ENCODE assay signal across 9 cellular contexts in genomic region chr16:12228607-12229499, GRCh38.
DNase-seq lines count a peak whose midpoint lies in the region; ATAC-seq and TF ChIP-seq lines count a peak whose summit lies in the region.
"Had no signal": no experiment of that assay in that cellular context is flagged by ENCODE, and none has a peak within 500 bp of the region (broad histone marks: within the 10 kb centered on the region; RNA-seq: fewer than 3 reads in every experiment).

No MANE protein-coding gene starts in this region.

- no peaks in the 10 kb centered on the region for H3K36me3 Mint-ChIP-seq in activated CD4-positive, alpha-beta T cell treated with anti-CD3 and anti-CD28 coated beads, Interleukin-2, amount 10 ng/mL, durations not matched to agents 24 days and 14 days (ENCODE audit: low read depth)

- DNase-seq in AG08396 (ENCODE audit: low spot score) (peak; percentile 50), GM10266 (ENCODE audit: extremely low spot score) (peak; percentile 41), NCI-H2029 (lab: John Stamatoyannopoulos, UW) (peak; percentile 14), foreskin keratinocyte (peak; percentile 14 to 38), osteoblast (ENCODE audit: insufficient read length, low spot score, missing footprints) (peak; percentile 85)
- DNase-seq in activated CD4-positive, alpha-beta T cell treated with anti-CD3 and anti-CD28 coated beads, Interleukin-2, amount 10 ng/mL, durations not matched to agents 24 days and 14 days, result peak; percentile 64

- H3K4me1 Mint-ChIP-seq in activated CD4-positive, alpha-beta T cell treated with anti-CD3 and anti-CD28 coated beads, Interleukin-2, amount 10 ng/mL, durations not matched to agents 24 days and 14 days, result peaks cover 3% of the 10 kb centered on the region

- TF ChIP-seq CTCF in GM10266 (IDR thresholded peaks at IDR 0.05; ENCODE audit: control insufficient read depth, insufficient read depth, low read depth, missing control alignments) (peak; percentile 67), foreskin keratinocyte (conservative IDR thresholded peaks at IDR 0.05) (peak; percentile 79), osteoblast (IDR thresholded peaks at IDR 0.05; ENCODE audit: extremely low read depth, low read depth, low read length) (peak; percentile 85)

- H3K4me3 ChIP-seq in osteoblast (ENCODE audit: insufficient read depth, low read length), result no peak overlapping the region

- no peaks in the 10 kb centered on the region for H3K36me3 ChIP-seq in osteoblast (ENCODE audit: insufficient read depth, low read length)

- H3K9me3 Mint-ChIP-seq in activated CD4-positive, alpha-beta T cell treated with anti-CD3 and anti-CD28 coated beads, Interleukin-2, amount 10 ng/mL, durations not matched to agents 24 days and 14 days, result no peaks in the 10 kb centered on the region
- H3K9me3 Mint-ChIP-seq: naive thymus-derived CD8-positive, alpha-beta T cell had no signal

- H3K27me3 ChIP-seq in foreskin keratinocyte, result no peaks in the 10 kb centered on the region
- H3K27me3 ChIP-seq in osteoblast (ENCODE audit: insufficient read depth, low read length), result no peaks in the 10 kb centered on the region

- H3K9me3 ChIP-seq in osteoblast (ENCODE audit: low read depth, low read length), result no peaks in the 10 kb centered on the region

- intact Hi-C loops in activated CD4-positive, alpha-beta T cell treated with anti-CD3 and anti-CD28 coated beads, Interleukin-2, amount 10 ng/mL, durations not matched to agents 24 days and 14 days (cut with micrococcal nuclease), result no loop called here

- no peak overlapping the region for H3K27ac ChIP-seq in foreskin keratinocyte
- no peak overlapping the region for H3K27ac ChIP-seq in osteoblast (ENCODE audit: low read depth, low read length)

- H3K4me1 ChIP-seq in foreskin keratinocyte (peaks cover 3% of the 10 kb centered on the region), osteoblast (ENCODE audit: insufficient read depth, low read length) (peaks cover 19% of the 10 kb centered on the region)

- no peak overlapping the region for H3K4me3 Mint-ChIP-seq in activated CD4-positive, alpha-beta T cell treated with anti-CD3 and anti-CD28 coated beads, Interleukin-2, amount 10 ng/mL, durations not matched to agents 24 days and 14 days
- H3K4me3 Mint-ChIP-seq: naive thymus-derived CD8-positive, alpha-beta T cell had no signal

- ATAC-seq in foreskin keratinocyte (peak; percentile 87), GM19324 (IDR thresholded peaks at IDR 0.05; ENCODE audit: low FRiP score, unreplicated experiment) (no peak), HG02852 (IDR thresholded peaks at IDR 0.05; ENCODE audit: unreplicated experiment) (no peak)

- no peaks in the 10 kb centered on the region for H4K20me1 ChIP-seq in osteoblast (ENCODE audit: insufficient read depth, low read length)

- H2AFZ ChIP-seq in osteoblast (ENCODE audit: low read length), result no peak overlapping the region

- no peaks in the 10 kb centered on the region for H3K27me3 Mint-ChIP-seq in activated CD4-positive, alpha-beta T cell treated with anti-CD3 and anti-CD28 coated beads, Interleukin-2, amount 10 ng/mL, durations not matched to agents 24 days and 14 days
- H3K27me3 Mint-ChIP-seq: naive thymus-derived CD8-positive, alpha-beta T cell had no signal

- H3K4me2 ChIP-seq in osteoblast (ENCODE audit: insufficient read depth, low read length), result no peak overlapping the region

- no peaks in the 10 kb centered on the region for H3K79me2 ChIP-seq in osteoblast (ENCODE audit: insufficient read depth, low read length)

- no peak overlapping the region for H3K27ac Mint-ChIP-seq in activated CD4-positive, alpha-beta T cell treated with anti-CD3 and anti-CD28 coated beads, Interleukin-2, amount 10 ng/mL, durations not matched to agents 24 days and 14 days

Comparison
In these comparisons a context has a peak if more than half of its experiments do, and no peak if none do; other contexts are left out.
1. DNase-seq: peak in every context shown above with its lines; median percentile 85 in osteoblast; 64 in activated CD4-positive, alpha-beta T cell treated with anti-CD3 and anti-CD28 coated beads, Interleukin-2, amount 10 ng/mL, durations not matched to agents 24 days and 14 days; 50 in AG08396; 41 in GM10266; 26 in foreskin keratinocyte; 14 in NCI-H2029.